ENCODE assay signal across 15 cellular contexts in genomic region chr17:59669944-59670343, GRCh38. TPM values are rescaled to one million over a fixed set of nuclear protein-coding genes. Genes with fewer than 3 reads are reported as not detected.
DNase-seq lines count a peak whose midpoint lies in the region; ATAC-seq, FAIRE-seq and TF ChIP-seq lines count a peak whose summit lies in the region.
"Had no signal": no experiment of that assay in that cellular context is flagged by ENCODE, and none has a peak within 500 bp of the region (broad histone marks: within the 10 kb centered on the region; RNA-seq: fewer than 3 reads in every experiment).

No MANE protein-coding gene starts in this region.

- H3K36me3 ChIP-seq in cardiac muscle cell (peaks cover 86% of the 10 kb centered on the region), heart left ventricle (peaks cover 2 to 100% (median 98%) of the 10 kb centered on the region in 9 donors), kidney (ENCODE audit: control insufficient read depth in 1 of 2, insufficient read depth in 2 of 2, low read length in 2 of 2) (peaks cover 19 to 37% of the 10 kb centered on the region in 2 donors), sigmoid colon (peaks cover 11 to 90% (median 38%) of the 10 kb centered on the region in 4 donors), psoas muscle (ENCODE audit: insufficient read depth in 1 of 2, low read depth in 1 of 2) (peaks cover 12 to 99% of the 10 kb centered on the region in 2 donors)

- H3K36me3 Mint-ChIP-seq in activated B cell treated with CpG ODN at 0.5 μM for 24 hours (ENCODE audit: low read depth) = peaks cover 66% of the 10 kb centered on the region

- H3K9me3 Mint-ChIP-seq in activated B cell treated with CpG ODN at 0.5 μM for 24 hours = no peaks in the 10 kb centered on the region

- no peak overlapping the region for H3K4me3 ChIP-seq in cardiac muscle cell
- no peak overlapping the region for H3K4me3 ChIP-seq in heart left ventricle
- H3K4me3 ChIP-seq in kidney (ENCODE audit: low read length in 2 of 2) = no peak overlapping the region
- H3K4me3 ChIP-seq in sigmoid colon = no peak overlapping the region
- no peak overlapping the region for H3K4me3 ChIP-seq in psoas muscle

- CTCF ChIA-PET in activated B cell treated with CpG ODN at 0.5 μM for 24 hours (lab: Charles Lee) = interaction anchor here (1.5 kb wide), 1 partner anchor 10 kb away, joined by 5 read pairs; no protein-coding TSS in a partner anchor

- DNase-seq in cardiac muscle cell (ENCODE audit: low read depth in 1 of 2, low spot score in 1 of 2) (no peak), heart left ventricle (no peak), activated B cell treated with CpG ODN at 0.5 μM for 24 hours (no peak), kidney (no peak), sigmoid colon (no peak), Ammon's horn (ENCODE audit: low spot score) (no peak), psoas muscle (no peak), frontal cortex (ENCODE audit: low spot score in 2 of 2) (no peak)
- DNase-seq: erythroblast; left ventricle myocardium superior; NCI-H146; nucleus accumbens; SHP77; stimulated activated CD8-positive, alpha-beta memory T cell treated with anti-CD3 and anti-CD28 coated beads, Interleukin-4, amount 100 ng/mL, for 48 hours had no signal

- H3K27ac Mint-ChIP-seq in activated B cell treated with CpG ODN at 0.5 μM for 24 hours = peak overlapping the region; percentile 77

- TF ChIP-seq POLR2A in heart left ventricle (IDR thresholded peaks at IDR 0.05) (no peak), sigmoid colon (IDR thresholded peaks at IDR 0.05) (no peak)

- no peak overlapping the region for H3K9ac ChIP-seq in kidney (ENCODE audit: low read length in 2 of 2)

- H3K4me1 ChIP-seq in cardiac muscle cell (ENCODE audit: low read depth) (no peaks in the 10 kb centered on the region), heart left ventricle (peaks cover 0 to 58% (median 5%) of the 10 kb centered on the region in 12 donors), kidney (ENCODE audit: control insufficient read depth in 1 of 2, insufficient read depth in 1 of 2, low read depth in 1 of 2, low read length in 2 of 2) (peaks cover 11 to 34% of the 10 kb centered on the region in 2 donors), sigmoid colon (peaks cover 0 to 7% (median 2%) of the 10 kb centered on the region in 4 donors), psoas muscle (no peaks in the 10 kb centered on the region)

- TF ChIP-seq CTCF in cardiac muscle cell (IDR thresholded peaks at IDR 0.05; ENCODE audit: low read depth, low read length) (no peak), heart left ventricle (IDR thresholded peaks at IDR 0.05) (no peak), activated B cell treated with CpG ODN at 0.5 μM for 24 hours (IDR thresholded peaks at IDR 0.05) (no peak), kidney (IDR thresholded peaks at IDR 0.05; ENCODE audit: borderline replicate concordance, extremely low read depth, insufficient read depth) (no peak), sigmoid colon (IDR thresholded peaks at IDR 0.05) (no peak), psoas muscle (IDR thresholded peaks at IDR 0.05) (no peak)

- no peak for TF ChIP-seq EP300 in sigmoid colon (IDR thresholded peaks at IDR 0.05)

- POLR2A ChIA-PET in activated B cell treated with CpG ODN at 0.5 μM for 24 hours (lab: Charles Lee) = interaction anchor here (0.5 to 4.1 kb wide), 4 partner anchors 13 to 51 kb away, joined by 4 to 41 read pairs (median 7); partner anchors contain the start of gene CLTC

- FAIRE-seq in kidney (lab: Jason Lieb, UNC) (no peak), frontal cortex (lab: Jason Lieb, UNC) (no peak)

- H3K9me3 ChIP-seq in cardiac muscle cell (ENCODE audit: low read depth) (no peaks in the 10 kb centered on the region), heart left ventricle (no peaks in the 10 kb centered on the region), kidney (ENCODE audit: control insufficient read depth in 1 of 2, low read length in 2 of 2) (no peaks in the 10 kb centered on the region), sigmoid colon (no peaks in the 10 kb centered on the region), psoas muscle (no peaks in the 10 kb centered on the region)

- H3K27ac ChIP-seq in cardiac muscle cell = peak overlapping the region; percentile 39
- H3K27ac ChIP-seq in heart left ventricle = peak overlapping the region in 1 of 12 donors; percentile 72
- peak overlapping the region; percentile 20 to 85 for H3K27ac ChIP-seq in kidney (ENCODE audit: low read depth in 2 of 2, low read length in 2 of 2)
- H3K27ac ChIP-seq in sigmoid colon = no peak overlapping the region
- no peak overlapping the region for H3K27ac ChIP-seq in psoas muscle
- H3K27ac ChIP-seq: C4-2B had no signal

- no peak for ATAC-seq in heart left ventricle
- peak; percentile 51 for ATAC-seq in activated B cell treated with CpG ODN at 0.5 μM for 24 hours (ENCODE audit: low read depth)
- no peak for ATAC-seq in psoas muscle
- ATAC-seq: left ventricle myocardium superior had no signal

- peak overlapping the region; percentile 41 for H3K4me3 Mint-ChIP-seq in activated B cell treated with CpG ODN at 0.5 μM for 24 hours

- no peaks in the 10 kb centered on the region for H3K27me3 Mint-ChIP-seq in activated B cell treated with CpG ODN at 0.5 μM for 24 hours

- peaks cover 61% of the 10 kb centered on the region for H3K4me1 Mint-ChIP-seq in activated B cell treated with CpG ODN at 0.5 μM for 24 hours

- H3K27me3 ChIP-seq in cardiac muscle cell (no peaks in the 10 kb centered on the region), heart left ventricle (no peaks in the 10 kb centered on the region), sigmoid colon (no peaks in the 10 kb centered on the region), psoas muscle (ENCODE audit: insufficient read depth in 3 of 3, low read length in 2 of 3) (no peaks in the 10 kb centered on the region)

- intact Hi-C loops in heart left ventricle (cut with DNase I) (loop anchor here in 1 of 10 donors (5.0 kb wide), 1 partner anchor 32 kb away; no protein-coding TSS in a partner anchor), activated B cell treated with CpG ODN at 0.5 μM for 24 hours (cut with micrococcal nuclease) (loop anchor here (1.0 to 10.0 kb wide), 3 partner anchors 28 to 145 kb away; partner anchors contain the start of gene CLTC), kidney (cut with DNase I) (no loop called here), sigmoid colon (cut with DNase I) (loop anchor here (10.0 kb wide), 1 partner anchor 255 kb away; no protein-coding TSS in a partner anchor), psoas muscle (cut with DNase I) (loop anchor here (5.0 to 10.0 kb wide), 2 partner anchors 385 to 387 kb away; no protein-coding TSS in a partner anchor)

- WGBS in heart left ventricle, 4 donors = 96 to 98% (median 96%) methylated on average over 1 of the region's 1 CpG
- 42 to 83% methylated on average over 1 of the region's 1 CpG for WGBS in sigmoid colon, 2 donors
- 94 to 100% (median 98%) methylated on average over 1 of the region's 1 CpG for whole genome bisulfite sequencing in psoas muscle, 3 donors

RNA-seq across cellular contexts. Expression of gene PTRH2, which starts 37.3 kb away (rescaled TPM):
- 9.3 and 12.0 TPM in 2 replicates for total RNA-seq in cardiac muscle cell
- polyA plus RNA-seq in cardiac muscle cell = 17.7 and 22.9 TPM in 2 replicates
- total RNA-seq in heart left ventricle = 10 to 100 TPM in 2 of 9 donors, 1 to 10 TPM in 7; 6.7 to 20.1 (median 9.0) TPM
- 10 to 100 TPM; 17.7 to 25.2 TPM for polyA plus RNA-seq in heart left ventricle
- total RNA-seq in activated B cell treated with CpG ODN at 0.5 μM for 24 hours = 27.0 and 29.9 TPM in 2 replicates
- total RNA-seq in kidney = 17.3 TPM
- polyA plus RNA-seq in kidney (ENCODE audit: insufficient read depth, low read depth, low replicate concordance) = 27.6 TPM
- total RNA-seq in sigmoid colon = 10 to 100 TPM; 21.8 to 36.2 (median 24.1) TPM
- 10 to 100 TPM in 2 of 3 donors, 1 to 10 TPM in 1; 9.0 to 38.2 (median 16.2) TPM for polyA plus RNA-seq in sigmoid colon
- 10 to 100 TPM; 11.4 to 28.8 (median 16.1) TPM for total RNA-seq in psoas muscle
- 10 to 100 TPM; 31.2 to 43.1 (median 34.7) TPM for polyA plus RNA-seq in psoas muscle
- 18.8 TPM for total RNA-seq in frontal cortex

RNA-seq across cellular contexts. Expression of gene VMP1, which starts 37.5 kb away (rescaled TPM):
- 73.9 and 91.3 TPM in 2 replicates for total RNA-seq in cardiac muscle cell
- polyA plus RNA-seq in cardiac muscle cell = 62.6 and 65.0 TPM in 2 replicates
- total RNA-seq in heart left ventricle = 100 to 1,000 TPM in 1 of 9 donors, 10 to 100 TPM in 8; 36.1 to 181 (median 50.1) TPM
- polyA plus RNA-seq in heart left ventricle = 10 to 100 TPM; 19.3 to 54.6 TPM
- 158 and 176 TPM in 2 replicates for total RNA-seq in activated B cell treated with CpG ODN at 0.5 μM for 24 hours
- total RNA-seq in kidney = 338 TPM
- polyA plus RNA-seq in kidney (ENCODE audit: insufficient read depth, low read depth, low replicate concordance) = 96.4 TPM
- total RNA-seq in sigmoid colon = 100 to 1,000 TPM in 3 of 4 donors, 10 to 100 TPM in 1; 92.7 to 247 (median 139) TPM
- 100 to 1,000 TPM in 1 of 3 donors, 10 to 100 TPM in 2; 26.1 to 132 (median 35.4) TPM for polyA plus RNA-seq in sigmoid colon
- 10 to 100 TPM; 37.9 to 66.5 (median 54.1) TPM for total RNA-seq in psoas muscle
- polyA plus RNA-seq in psoas muscle = 100 to 1,000 TPM in 1 of 3 donors, 10 to 100 TPM in 2; 31.3 to 115 (median 70.5) TPM
- 241 TPM for total RNA-seq in frontal cortex

RNA-seq across cellular contexts. Expression of gene CLTC, which starts 50.2 kb away (rescaled TPM):
- total RNA-seq in cardiac muscle cell (275 and 286 TPM in 2 replicates), heart left ventricle (100 to 1,000 TPM; 144 to 242 (median 193) TPM), activated B cell treated with CpG ODN at 0.5 μM for 24 hours (148 and 189 TPM in 2 replicates), kidney (259 TPM), sigmoid colon (100 to 1,000 TPM; 206 to 236 (median 214) TPM), psoas muscle (100 to 1,000 TPM in 3 of 4 donors, 10 to 100 TPM in 1; 92.4 to 156 (median 128) TPM), frontal cortex (308 TPM)
- polyA plus RNA-seq in cardiac muscle cell (168 and 172 TPM in 2 replicates), heart left ventricle (100 to 1,000 TPM in 1 of 2 donors, 10 to 100 TPM in 1; 49.8 to 130 TPM), kidney (ENCODE audit: insufficient read depth, low read depth, low replicate concordance) (213 TPM), sigmoid colon (100 to 1,000 TPM in 1 of 3 donors, 10 to 100 TPM in 2; 87.1 to 109 (median 90.2) TPM), psoas muscle (100 to 1,000 TPM in 2 of 3 donors, 10 to 100 TPM in 1; 61.4 to 124 (median 111) TPM)

Comparison
In these comparisons a context has a peak if more than half of its experiments do, and no peak if none do; other contexts are left out.
1. H3K27ac ChIP-seq: peak in cardiac muscle cell (single experiment) and kidney (2 of 2); none in sigmoid colon (0 of 4) and psoas muscle (single experiment).